Comparison of ENCODE assay signal across 30 cellular contexts in the genomic region with DNA sequence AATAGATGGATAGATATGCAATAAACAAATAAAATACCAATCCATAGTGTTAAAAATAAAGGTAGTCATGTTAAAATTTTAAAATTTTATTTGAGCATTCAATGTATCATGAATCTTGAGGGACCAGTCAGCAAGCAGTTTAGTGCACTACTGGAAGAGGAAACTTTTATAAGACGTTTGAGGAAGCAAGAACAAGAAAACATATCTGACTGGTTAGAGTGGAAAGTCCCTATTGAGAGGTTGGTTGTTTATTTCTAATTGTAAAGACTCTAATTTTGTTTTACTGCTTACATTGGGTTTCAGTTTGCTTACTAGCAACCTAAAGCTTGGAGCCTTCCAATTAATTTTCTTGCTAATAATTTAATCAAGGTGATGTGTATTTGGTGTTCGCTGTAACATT.
DNase-seq lines count a peak whose midpoint lies in the region; ATAC-seq and TF ChIP-seq lines count a peak whose summit lies in the region.
"Had no signal": no experiment of that assay in that cellular context is flagged by ENCODE, and none has a peak within 500 bp of the region (broad histone marks: within the 10 kb centered on the region; RNA-seq: fewer than 3 reads in every experiment).

No MANE protein-coding gene starts in this region.

- peaks cover 3% of the 10 kb centered on the region for H3K4me1 Mint-ChIP-seq in neural progenitor cell
- H3K4me1 Mint-ChIP-seq: activated naive CD4-positive, alpha-beta T cell treated with anti-CD3 and anti-CD28 coated beads, Interleukin-2, amount 10 ng/mL, durations not matched to agents 7 days and 5 days; brain; mesothelial cell of epicardium had no signal

- H3K27me3 Mint-ChIP-seq in neural progenitor cell (ENCODE audit: insufficient read depth, low read depth), result peaks cover 3% of the 10 kb centered on the region
- H3K27me3 Mint-ChIP-seq: activated naive CD4-positive, alpha-beta T cell treated with anti-CD3 and anti-CD28 coated beads, Interleukin-2, amount 10 ng/mL, durations not matched to agents 7 days and 5 days; B cell; naive B cell; progenitor cell of endocrine pancreas had no signal

- H3K4me3 ChIP-seq in MM.1S (ENCODE audit: low read length) (no peak overlapping the region), left ventricle myocardium inferior (no peak overlapping the region), neural progenitor cell (no peak overlapping the region)
- H3K4me3 ChIP-seq: gastrocnemius medialis, GM23248, left lung, right lobe of liver, suprapubic skin had no signal

- no peak overlapping the region for H3K4me3 Mint-ChIP-seq in neural progenitor cell
- H3K4me3 Mint-ChIP-seq: activated naive CD4-positive, alpha-beta T cell treated with anti-CD3 and anti-CD28 coated beads, Interleukin-2, amount 10 ng/mL, durations not matched to agents 7 days and 5 days; B cell; brain; HFFc6; mesothelial cell of epicardium; naive B cell had no signal

- no peak overlapping the region for H3K9ac ChIP-seq in MM.1S (ENCODE audit: low read length)
- no peak overlapping the region for H3K9ac ChIP-seq in neural progenitor cell
- H3K9ac ChIP-seq: GM23248 had no signal

- peaks cover 36% of the 10 kb centered on the region for H3F3A ChIP-seq in MM.1S (ENCODE audit: insufficient read depth, low read length)
- H3F3A ChIP-seq in neural progenitor cell (ENCODE audit: low read depth), result no peaks in the 10 kb centered on the region

- H3K27me3 ChIP-seq in MM.1S (replicated peaks; ENCODE audit: insufficient read depth, low read length) (no peaks in the 10 kb centered on the region), left ventricle myocardium inferior (ENCODE audit: low read depth) (no peaks in the 10 kb centered on the region), neural progenitor cell (no peaks in the 10 kb centered on the region)
- H3K27me3 ChIP-seq: gastrocnemius medialis, left lung, right lobe of liver, suprapubic skin had no signal

- H3K4me2 ChIP-seq in MM.1S (ENCODE audit: low read depth, low read length) (peak overlapping the region; percentile 8; the same call in 1 of the 2 replicates), neural progenitor cell (no peak overlapping the region)

- H3K9me3 Mint-ChIP-seq in neural progenitor cell, result no peaks in the 10 kb centered on the region
- H3K9me3 Mint-ChIP-seq: activated naive CD4-positive, alpha-beta T cell treated with anti-CD3 and anti-CD28 coated beads, Interleukin-2, amount 10 ng/mL, durations not matched to agents 7 days and 5 days; mesothelial cell of epicardium; naive B cell had no signal

- ATAC-seq in GM18517 (IDR thresholded peaks at IDR 0.05; ENCODE audit: unreplicated experiment), result peak; percentile 54
- peak; percentile 55 for ATAC-seq in HG02885 (IDR thresholded peaks at IDR 0.05; ENCODE audit: poor library complexity, unreplicated experiment)
- no peak for ATAC-seq in GM21381 (IDR thresholded peaks at IDR 0.05; ENCODE audit: unreplicated experiment)
- ATAC-seq: gastrocnemius medialis, left lung, right lobe of liver had no signal

- H3K9me3 ChIP-seq in MM.1S (replicated peaks; ENCODE audit: insufficient read depth, low read length), result 0 out of 2 replicates have a peak, but pooled peaks cover 4% of the 10 kb centered on the region
- H3K9me3 ChIP-seq in left ventricle myocardium inferior (replicated peaks), result no peaks in the 10 kb centered on the region
- H3K9me3 ChIP-seq in neural progenitor cell (ENCODE audit: low read depth), result no peaks in the 10 kb centered on the region
- H3K9me3 ChIP-seq: gastrocnemius medialis, left lung, right lobe of liver, suprapubic skin had no signal

- peak; percentile 7 for DNase-seq in GM20000 (ENCODE audit: low spot score)
- peak; percentile 84 for DNase-seq in MM.1S
- DNase-seq in left ventricle myocardium inferior, result no peak
- no peak for DNase-seq in neural progenitor cell (ENCODE audit: low spot score)
- DNase-seq in T-helper 1 cell, result no peak
- DNase-seq: activated CD4-positive, alpha-beta T cell treated with anti-CD3 and anti-CD28 coated beads, Interleukin-2, amount 50 U/mL, for 48 hours; activated naive CD4-positive, alpha-beta T cell treated with anti-CD3 and anti-CD28 coated beads, Interleukin-2, amount 10 ng/mL, durations not matched to agents 7 days and 5 days; cerebellar nuclear complex; DMS153; gastrocnemius medialis; GM23248; HFFc6; IMR-90; left lung; naive B cell; NCI-H1092 treated with DMSO at 0.1 percent for 48 hours; NCI-H2029; NCI-H748 treated with DMSO at 0.1 percent for 48 hours; right lobe of liver; RPMI8226; stimulated activated CD4-positive, alpha-beta T cell treated with anti-CD3 and anti-CD28 coated beads, Interleukin-12 subunit alpha, Interleukin-12 subunit beta, amount 100 ng/mL, for 4 hours; stimulated activated CD4-positive, alpha-beta T cell treated with anti-CD3 and anti-CD28 coated beads, Interleukin-4, amount 100 ng/mL, for 1 hour had no signal

- H3K27ac Mint-ChIP-seq in neural progenitor cell, result no peak overlapping the region
- H3K27ac Mint-ChIP-seq: activated naive CD4-positive, alpha-beta T cell treated with anti-CD3 and anti-CD28 coated beads, Interleukin-2, amount 10 ng/mL, durations not matched to agents 7 days and 5 days; B cell; brain; HFFc6; mesothelial cell of epicardium; naive B cell; progenitor cell of endocrine pancreas had no signal

- no peaks in the 10 kb centered on the region for H3K36me3 Mint-ChIP-seq in neural progenitor cell
- H3K36me3 Mint-ChIP-seq: activated naive CD4-positive, alpha-beta T cell treated with anti-CD3 and anti-CD28 coated beads, Interleukin-2, amount 10 ng/mL, durations not matched to agents 7 days and 5 days; brain; mesothelial cell of epicardium; naive B cell had no signal

- no peaks in the 10 kb centered on the region for H3K9me2 ChIP-seq in MM.1S (replicated peaks; ENCODE audit: insufficient read depth, low read length)

- intact Hi-C loops in left ventricle myocardium inferior (cut with micrococcal nuclease), result no loop called here

- H4K20me1 ChIP-seq in MM.1S (ENCODE audit: insufficient read depth, low read length) (no peaks in the 10 kb centered on the region), neural progenitor cell (ENCODE audit: low read depth) (no peaks in the 10 kb centered on the region)

- H3K27ac ChIP-seq in MM.1S (ENCODE audit: low read length) (peak overlapping the region; percentile 100), left ventricle myocardium inferior (replicated peaks) (no peak overlapping the region), neural progenitor cell (no peak overlapping the region)
- H3K27ac ChIP-seq: gastrocnemius medialis, GM23248, left lung, right lobe of liver, suprapubic skin had no signal

- H3K4me1 ChIP-seq in MM.1S (ENCODE audit: low read length) (peaks cover 64% of the 10 kb centered on the region), left ventricle myocardium inferior (peaks cover 6% of the 10 kb centered on the region), neural progenitor cell (no peaks in the 10 kb centered on the region)
- H3K4me1 ChIP-seq: gastrocnemius medialis, left lung, right lobe of liver, suprapubic skin had no signal

- TF ChIP-seq CTCF in GM20000 (IDR thresholded peaks at IDR 0.05; ENCODE audit: extremely low read depth, missing control alignments), result no peak
- no peak for TF ChIP-seq CTCF in MM.1S (IDR thresholded peaks at IDR 0.05; ENCODE audit: low read length)
- TF ChIP-seq CTCF in left ventricle myocardium inferior (IDR thresholded peaks at IDR 0.05; ENCODE audit: borderline replicate concordance), result no peak
- TF ChIP-seq CTCF in neural progenitor cell (IDR thresholded peaks at IDR 0.05), result no peak

- no peak overlapping the region for H2AFZ ChIP-seq in MM.1S (ENCODE audit: low read length)
- H2AFZ ChIP-seq in neural progenitor cell (replicated peaks), result no peak overlapping the region
- H2AFZ ChIP-seq: GM23248 had no signal

- H3K79me2 ChIP-seq in MM.1S (ENCODE audit: low read length) (no peaks in the 10 kb centered on the region), neural progenitor cell (ENCODE audit: low read depth) (no peaks in the 10 kb centered on the region)

- H3K36me3 ChIP-seq in MM.1S (replicated peaks; ENCODE audit: insufficient read depth, low read length) (no peaks in the 10 kb centered on the region), left ventricle myocardium inferior (no peaks in the 10 kb centered on the region), neural progenitor cell (no peaks in the 10 kb centered on the region)
- H3K36me3 ChIP-seq: gastrocnemius medialis, left lung, right lobe of liver, suprapubic skin had no signal

Comparison
In these comparisons a context has a peak if more than half of its experiments do, and no peak if none do; other contexts are left out.
1. DNase-seq: peak in GM20000 (single experiment) and MM.1S (single experiment); none in left ventricle myocardium inferior (single experiment), neural progenitor cell (single experiment) and T-helper 1 cell (0 of 5).